In the genomic region with DNA sequence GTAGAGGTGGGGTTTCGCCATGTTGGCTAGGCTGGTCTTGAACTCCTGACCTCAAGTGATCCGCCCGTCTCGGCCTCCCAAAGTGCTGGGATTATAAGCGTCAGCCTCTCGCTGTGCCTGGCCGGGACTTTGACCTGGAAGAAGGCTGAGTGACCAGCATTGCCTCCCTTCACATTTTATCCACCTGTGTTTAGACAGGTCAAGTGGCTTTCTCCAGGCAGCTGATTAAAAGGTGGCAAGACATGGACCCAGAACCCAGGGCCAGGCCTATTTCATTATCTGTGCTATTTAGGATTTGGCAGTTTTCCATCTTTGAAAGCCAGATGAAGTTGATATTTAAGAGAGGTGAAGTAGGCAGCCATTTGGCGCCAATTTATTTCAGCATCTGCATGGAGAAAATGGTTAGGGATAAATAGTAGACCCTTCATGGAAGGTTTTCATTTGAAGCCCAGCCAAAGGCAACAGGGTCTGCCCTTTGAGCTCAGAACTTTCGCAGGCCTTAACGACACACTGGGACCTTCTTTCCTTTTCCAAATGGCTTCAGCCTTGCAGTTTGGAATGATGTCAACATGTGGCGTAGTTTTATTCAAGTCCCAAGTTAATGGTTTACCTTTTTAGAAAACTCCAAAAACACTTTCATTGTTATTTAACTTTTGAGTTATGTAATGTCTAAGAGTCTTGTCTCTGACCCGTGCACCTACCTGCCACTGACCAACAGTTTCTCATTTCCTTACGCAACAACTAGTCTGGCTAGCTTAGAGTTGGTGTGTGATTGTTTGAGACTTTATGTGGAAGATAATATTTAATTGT, we compare ENCODE assay signal across 1 cellular context.
TF ChIP-seq lines count a peak whose summit lies in the region.

No MANE protein-coding gene starts in this region.

TF ChIP-seq in HepG2, 621 proteins besides CTCF, POLR2A, EP300 and RAD21 (continued from another document and continues in another):
- TF ChIP-seq SP5 (CRISPR knock-in tag; IDR thresholded peaks at IDR 0.05; ENCODE audit: borderline replicate concordance, low read depth) (no peak), HNF4A (CRISPR knock-in tag; IDR thresholded peaks at IDR 0.05) (peak; percentile 69), SRF (IDR thresholded peaks at IDR 0.05; ENCODE audit: low read depth, low read length) (no peak), TAF15 (IDR thresholded peaks at IDR 0.05; ENCODE audit: low read depth, low read length, poor library complexity, severe bottlenecking) (no peak), SYNCRIP (IDR thresholded peaks at IDR 0.05; ENCODE audit: insufficient read depth, low read depth, low read length) (no peak), ZNF652 (CRISPR knock-in tag; IDR thresholded peaks at IDR 0.05; ENCODE audit: borderline replicate concordance, low read depth) (no peak), NCOA1 (CRISPR knock-in tag; IDR thresholded peaks at IDR 0.05) (no peak), ZNF234 (CRISPR knock-in tag; conservative IDR thresholded peaks at IDR 0.05) (no peak), ZMYM4 (CRISPR knock-in tag; IDR thresholded peaks at IDR 0.05) (peak; percentile 42), HMGA1 (CRISPR knock-in tag; conservative IDR thresholded peaks at IDR 0.05) (no peak), MEF2D (CRISPR knock-in tag; IDR thresholded peaks at IDR 0.05) (0 out of 2 replicates have a peak, but pooled peaks have one; percentile 61), NR3C1 (CRISPR knock-in tag; IDR thresholded peaks at IDR 0.05) (no peak), ZKSCAN1 (IDR thresholded peaks at IDR 0.05; ENCODE audit: low read length) (no peak), ZNF292 (CRISPR knock-in tag; IDR thresholded peaks at IDR 0.05; ENCODE audit: borderline replicate concordance, low read depth) (no peak), ZNF704 (CRISPR knock-in tag; IDR thresholded peaks at IDR 0.05; ENCODE audit: borderline replicate concordance) (no peak), HNRNPH1 (optimal IDR thresholded peaks at IDR 0.05; ENCODE audit: low read depth, low read length) (no peak), MIXL1 (CRISPR knock-in tag; IDR thresholded peaks at IDR 0.05) (peak; percentile 75), ZFP91 (CRISPR knock-in tag; IDR thresholded peaks at IDR 0.05; ENCODE audit: borderline replicate concordance) (no peak; the same call in 1 of the 2 replicates), SNAPC5 (CRISPR knock-in tag; IDR thresholded peaks at IDR 0.05; ENCODE audit: borderline replicate concordance) (no peak), ZBTB49 (CRISPR knock-in tag; IDR thresholded peaks at IDR 0.05; ENCODE audit: borderline replicate concordance) (no peak), TEAD2 (CRISPR knock-in tag; IDR thresholded peaks at IDR 0.05) (no peak), ZBTB37 (CRISPR knock-in tag; IDR thresholded peaks at IDR 0.05) (no peak), PAF1 (CRISPR knock-in tag; IDR thresholded peaks at IDR 0.05) (no peak), ZNF224 (CRISPR knock-in tag; IDR thresholded peaks at IDR 0.05) (no peak), ZNF362 (CRISPR knock-in tag; IDR thresholded peaks at IDR 0.05; ENCODE audit: borderline replicate concordance) (no peak), SKIL (CRISPR knock-in tag; IDR thresholded peaks at IDR 0.05; ENCODE audit: borderline replicate concordance) (peak; percentile 88), MAFK (conservative IDR thresholded peaks at IDR 0.05 in 1 of 2, IDR thresholded peaks at IDR 0.05 in 1 of 2; ENCODE audit: low read length in 2 of 2) (no peak), ZNF782 (CRISPR knock-in tag; IDR thresholded peaks at IDR 0.05; ENCODE audit: borderline replicate concordance) (no peak), ZNF598 (CRISPR knock-in tag; IDR thresholded peaks at IDR 0.05; ENCODE audit: borderline replicate concordance) (no peak), ZSCAN25 (CRISPR knock-in tag; IDR thresholded peaks at IDR 0.05) (no peak), FOXO4 (CRISPR knock-in tag; conservative IDR thresholded peaks at IDR 0.05) (no peak), ATRX (CRISPR knock-in tag; IDR thresholded peaks at IDR 0.05; ENCODE audit: borderline replicate concordance) (no peak), ZNF253 (CRISPR knock-in tag; IDR thresholded peaks at IDR 0.05; ENCODE audit: borderline replicate concordance) (no peak), ZNF446 (CRISPR knock-in tag; IDR thresholded peaks at IDR 0.05) (no peak), ZNF549 (CRISPR knock-in tag; IDR thresholded peaks at IDR 0.05) (no peak), ZNF556 (CRISPR knock-in tag; IDR thresholded peaks at IDR 0.05; ENCODE audit: borderline replicate concordance) (peak; percentile 41; the same call in 1 of the 2 replicates), ZNF563 (CRISPR knock-in tag; IDR thresholded peaks at IDR 0.05) (no peak)
- TF ChIP-seq, protein P1, sequence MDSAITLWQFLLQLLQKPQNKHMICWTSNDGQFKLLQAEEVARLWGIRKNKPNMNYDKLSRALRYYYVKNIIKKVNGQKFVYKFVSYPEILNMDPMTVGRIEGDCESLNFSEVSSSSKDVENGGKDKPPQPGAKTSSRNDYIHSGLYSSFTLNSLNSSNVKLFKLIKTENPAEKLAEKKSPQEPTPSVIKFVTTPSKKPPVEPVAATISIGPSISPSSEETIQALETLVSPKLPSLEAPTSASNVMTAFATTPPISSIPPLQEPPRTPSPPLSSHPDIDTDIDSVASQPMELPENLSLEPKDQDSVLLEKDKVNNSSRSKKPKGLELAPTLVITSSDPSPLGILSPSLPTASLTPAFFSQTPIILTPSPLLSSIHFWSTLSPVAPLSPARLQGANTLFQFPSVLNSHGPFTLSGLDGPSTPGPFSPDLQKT (CRISPR knock-in tag; IDR thresholded peaks at IDR 0.05; ENCODE audit: borderline replicate concordance): no peak
- TF ChIP-seq, protein P2, sequence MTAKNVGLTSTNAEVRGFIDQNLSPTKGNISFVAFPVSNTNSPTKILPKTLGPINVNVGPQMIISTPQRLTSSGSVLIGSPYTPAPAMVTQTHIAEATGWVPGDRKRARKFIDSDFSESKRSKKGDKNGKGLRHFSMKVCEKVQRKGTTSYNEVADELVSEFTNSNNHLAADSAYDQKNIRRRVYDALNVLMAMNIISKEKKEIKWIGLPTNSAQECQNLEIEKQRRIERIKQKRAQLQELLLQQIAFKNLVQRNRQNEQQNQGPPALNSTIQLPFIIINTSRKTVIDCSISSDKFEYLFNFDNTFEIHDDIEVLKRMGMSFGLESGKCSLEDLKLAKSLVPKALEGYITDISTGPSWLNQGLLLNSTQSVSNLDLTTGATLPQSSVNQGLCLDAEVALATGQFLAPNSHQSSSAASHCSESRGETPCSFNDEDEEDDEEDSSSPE (CRISPR knock-in tag; IDR thresholded peaks at IDR 0.05): no peak
- TF ChIP-seq, protein P3, sequence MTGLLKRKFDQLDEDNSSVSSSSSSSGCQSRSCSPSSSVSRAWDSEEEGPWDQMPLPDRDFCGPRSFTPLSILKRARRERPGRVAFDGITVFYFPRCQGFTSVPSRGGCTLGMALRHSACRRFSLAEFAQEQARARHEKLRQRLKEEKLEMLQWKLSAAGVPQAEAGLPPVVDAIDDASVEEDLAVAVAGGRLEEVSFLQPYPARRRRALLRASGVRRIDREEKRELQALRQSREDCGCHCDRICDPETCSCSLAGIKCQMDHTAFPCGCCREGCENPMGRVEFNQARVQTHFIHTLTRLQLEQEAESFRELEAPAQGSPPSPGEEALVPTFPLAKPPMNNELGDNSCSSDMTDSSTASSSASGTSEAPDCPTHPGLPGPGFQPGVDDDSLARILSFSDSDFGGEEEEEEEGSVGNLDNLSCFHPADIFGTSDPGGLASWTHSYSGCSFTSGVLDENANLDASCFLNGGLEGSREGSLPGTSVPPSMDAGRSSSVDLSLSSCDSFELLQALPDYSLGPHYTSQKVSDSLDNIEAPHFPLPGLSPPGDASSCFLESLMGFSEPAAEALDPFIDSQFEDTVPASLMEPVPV (CRISPR knock-in tag; IDR thresholded peaks at IDR 0.05): no peak; the same call in 1 of the 2 replicates
- TF ChIP-seq, protein P4, sequence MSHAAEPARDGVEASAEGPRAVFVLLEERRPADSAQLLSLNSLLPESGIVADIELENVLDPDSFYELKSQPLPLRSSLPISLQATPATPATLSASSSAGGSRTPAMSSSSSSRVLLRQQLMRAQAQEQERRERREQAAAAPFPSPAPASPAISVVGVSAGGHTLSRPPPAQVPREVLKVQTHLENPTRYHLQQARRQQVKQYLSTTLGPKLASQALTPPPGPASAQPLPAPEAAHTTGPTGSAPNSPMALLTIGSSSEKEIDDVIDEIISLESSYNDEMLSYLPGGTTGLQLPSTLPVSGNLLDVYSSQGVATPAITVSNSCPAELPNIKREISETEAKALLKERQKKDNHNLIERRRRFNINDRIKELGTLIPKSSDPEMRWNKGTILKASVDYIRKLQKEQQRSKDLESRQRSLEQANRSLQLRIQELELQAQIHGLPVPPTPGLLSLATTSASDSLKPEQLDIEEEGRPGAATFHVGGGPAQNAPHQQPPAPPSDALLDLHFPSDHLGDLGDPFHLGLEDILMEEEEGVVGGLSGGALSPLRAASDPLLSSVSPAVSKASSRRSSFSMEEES (CRISPR knock-in tag; IDR thresholded peaks at IDR 0.05): peak; percentile 62; the same call in 1 of the 2 replicates
